Comparison of ENCODE assay signal across 14 cellular contexts in genomic region chr3:88263417-88264116, GRCh38.
"Had no signal": no experiment of that assay in that cellular context is flagged by ENCODE, and none has a peak within 500 bp of the region (broad histone marks: within the 10 kb centered on the region; RNA-seq: fewer than 3 reads in every experiment).

No MANE protein-coding gene starts in this region.

- DNase-seq: activated CD4-positive, alpha-beta T cell treated with anti-CD3 and anti-CD28 coated beads for 4 hours; activated CD8-positive, alpha-beta memory T cell treated with anti-CD3 and anti-CD28 coated beads, Interleukin-2, amount 50 U/mL, for 4 hours; activated CD8-positive, alpha-beta T cell treated with anti-CD3 and anti-CD28 coated beads for 36 hours; activated naive CD8-positive, alpha-beta T cell treated with anti-CD3 and anti-CD28 coated beads, Interleukin-2, amount 10 ng/mL, durations not matched to agents 7 days and 5 days; activated T-cell treated with anti-CD3 and anti-CD28 coated beads, Interleukin-2, amount 50 U/mL, for 72 hours; anterior cingulate cortex; cerebellar nuclear complex; dermis blood vessel endothelial cell; immature natural killer cell; left cardiac atrium; mammary epithelial cell; T-cell had no signal

- ATAC-seq: activated CD8-positive, alpha-beta T cell treated with anti-CD3 and anti-CD28 coated beads for 36 hours; activated T-cell treated with anti-CD3 and anti-CD28 coated beads, Interleukin-2, amount 50 U/mL, for 72 hours; left cardiac atrium; stimulated activated effector memory CD8-positive, alpha-beta T cell treated with anti-CD3 and anti-CD28 coated beads, Interleukin-12 subunit alpha, Interleukin-12 subunit beta, amount 100 ng/mL, for 72 hours; T-cell had no signal

- H3K4me2 ChIP-seq: smooth muscle cell had no signal

- H3K4me3 ChIP-seq: smooth muscle cell had no signal
